Comparison of ENCODE assay signal across 8 cellular contexts in genomic region chr2:196101325-196101981, GRCh38. TPM values are rescaled to one million over a fixed set of nuclear protein-coding genes. Genes with fewer than 3 reads are reported as not detected.
DNase-seq lines count a peak whose midpoint lies in the region; ATAC-seq and TF ChIP-seq lines count a peak whose summit lies in the region.

No MANE protein-coding gene starts in this region.

- TF ChIP-seq CTCF in GM10266 (IDR thresholded peaks at IDR 0.05; ENCODE audit: control insufficient read depth, insufficient read depth, low read depth, missing control alignments) (peak; percentile 23), colonic mucosa (IDR thresholded peaks at IDR 0.05) (no peak)

- no peaks in the 10 kb centered on the region for H3K36me3 ChIP-seq in colonic mucosa

- peak; percentile 51 for DNase-seq in GM10266 (ENCODE audit: extremely low spot score)
- peak; percentile 69 for DNase-seq in amniotic epithelial cell (ENCODE audit: low read depth)
- DNase-seq in stimulated activated CD4-positive, alpha-beta T cell treated with anti-CD3 and anti-CD28 coated beads, Interleukin-15, amount 100 ng/mL, for 24 hours = peak; percentile 66
- no peak for DNase-seq in AML-193 (lab: John Stamatoyannopoulos, UW)
- no peak for DNase-seq in NCI-H774 (lab: John Stamatoyannopoulos, UW)
- DNase-seq in colonic mucosa = no peak

- H3K9me3 ChIP-seq in colonic mucosa = no peaks in the 10 kb centered on the region

- ATAC-seq in GM21367 (IDR thresholded peaks at IDR 0.05; ENCODE audit: unreplicated experiment) = peak; percentile 94
- peak; percentile 98 for ATAC-seq in HG03520 (IDR thresholded peaks at IDR 0.05; ENCODE audit: unreplicated experiment)

- no peak overlapping the region for H3K27ac ChIP-seq in colonic mucosa

- no peaks in the 10 kb centered on the region for H3K27me3 ChIP-seq in colonic mucosa

- no peaks in the 10 kb centered on the region for H3K4me1 ChIP-seq in colonic mucosa

- intact Hi-C loops in colonic mucosa (cut with DNase I) = no loop called here

- no peak overlapping the region for H3K4me3 ChIP-seq in colonic mucosa

- H3K9ac ChIP-seq in colonic mucosa (ENCODE audit: low read depth in 2 of 2, low read length in 2 of 2) = no peak overlapping the region

RNA-seq across cellular contexts. Expression of gene DNAH7, which starts 32.8 kb away (rescaled TPM):
- 1 to 10 TPM in 1 of 2 donors, under 1 TPM in 1; 0.91 to 2.0 TPM for total RNA-seq in colonic mucosa

Comparison
In these comparisons a context has a peak if more than half of its experiments do, and no peak if none do; other contexts are left out.
1. DNase-seq: peak in GM10266 (single experiment), amniotic epithelial cell (single experiment) and stimulated activated CD4-positive, alpha-beta T cell treated with anti-CD3 and anti-CD28 coated beads, Interleukin-15, amount 100 ng/mL, for 24 hours (single experiment); none in AML-193 (0 of 2), NCI-H774 (single experiment) and colonic mucosa (single experiment).